In genomic region chr1:43559714-43560113, GRCh38 we compare ENCODE assay signal across 16 cellular contexts. TPM values are rescaled to one million over a fixed set of nuclear protein-coding genes. Genes with fewer than 3 reads are reported as not detected.
"Had no signal": no experiment of that assay in that cellular context is flagged by ENCODE, and none has a peak within 500 bp of the region (broad histone marks: within the 10 kb centered on the region; RNA-seq: fewer than 3 reads in every experiment).

No MANE protein-coding gene starts in this region.

- H3K27ac ChIP-seq: colonic mucosa, foreskin keratinocyte, right atrium auricular region had no signal

- H3K36me3 ChIP-seq: colonic mucosa, ovary, right atrium auricular region had no signal

- H3K4me3 ChIP-seq: colonic mucosa, lung, ovary, right atrium auricular region, stomach had no signal

- DNase-seq: colonic mucosa; dermis blood vessel endothelial cell; erythroblast; foreskin keratinocyte; left colon; left ventricle myocardium superior; naive thymus-derived CD8-positive, alpha-beta T cell; ovary; small intestine; stimulated activated CD4-positive, alpha-beta T cell treated with anti-CD3 and anti-CD28 coated beads, Interleukin-12 subunit alpha, Interleukin-12 subunit beta, amount 100 ng/mL, for 4 hours; stimulated activated naive CD4-positive, alpha-beta T cell; stomach; substantia nigra had no signal

- H3K27me3 ChIP-seq: colonic mucosa, foreskin keratinocyte, ovary, right atrium auricular region, stomach had no signal

- FAIRE-seq: endothelial cell of umbilical vein, small intestine had no signal

RNA-seq across cellular contexts. Expression of gene PTPRF, which starts 29.0 kb away (rescaled TPM):
- polyA plus RNA-seq: naive thymus-derived CD8-positive, alpha-beta T cell had no signal
